In the genomic region with DNA sequence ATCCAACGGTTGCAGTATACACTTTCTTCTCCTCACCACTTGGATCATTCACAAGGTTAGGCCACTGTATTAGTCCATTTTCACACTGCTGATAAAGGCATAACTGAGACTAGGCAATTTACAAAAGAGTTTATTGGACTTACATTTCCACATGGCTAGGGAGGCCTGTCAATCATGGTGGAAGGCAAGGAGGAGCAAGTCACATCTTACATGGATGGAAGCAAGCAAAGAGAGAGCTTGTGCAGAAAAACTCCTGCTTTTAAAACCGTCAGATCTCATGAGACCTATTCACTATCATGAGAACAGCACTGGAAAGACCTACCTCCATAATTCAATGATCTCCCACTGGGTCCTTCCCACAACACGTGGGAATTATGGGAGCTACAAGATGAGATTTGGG, we compare ENCODE assay signal across 8 cellular contexts.
"Had no signal": no experiment of that assay in that cellular context is flagged by ENCODE, and none has a peak within 500 bp of the region (broad histone marks: within the 10 kb centered on the region; RNA-seq: fewer than 3 reads in every experiment).

No MANE protein-coding gene starts in this region.

- H3K4me3 ChIP-seq: GM12878 had no signal

- FAIRE-seq: G401.6, GM12878, GM12891, GM12892, GM18507, GM19239 had no signal

- ATAC-seq: GM12878 had no signal

- DNase-seq: GDM1, GF-D8 had no signal
